ENCODE assay signal across 19 cellular contexts in genomic region chr16:19858006-19858653, GRCh38. TPM values are rescaled to one million over a fixed set of nuclear protein-coding genes. Genes with fewer than 3 reads are reported as not detected.
DNase-seq lines count a peak whose midpoint lies in the region; ATAC-seq and TF ChIP-seq lines count a peak whose summit lies in the region.
"Had no signal": no experiment of that assay in that cellular context is flagged by ENCODE, and none has a peak within 500 bp of the region (broad histone marks: within the 10 kb centered on the region; RNA-seq: fewer than 3 reads in every experiment).

No MANE protein-coding gene starts in this region.

- peaks cover 11% of the 10 kb centered on the region for H3K4me1 ChIP-seq in endodermal cell (ENCODE audit: control insufficient read depth, insufficient read depth, low read length)
- H3K4me1 ChIP-seq in right lobe of liver = no peaks in the 10 kb centered on the region
- H3K4me1 ChIP-seq: tibial artery had no signal

- no peak for ATAC-seq in WTC11
- ATAC-seq in omental fat pad (ENCODE audit: low FRiP score) = no peak
- no peak for ATAC-seq in right lobe of liver
- ATAC-seq: mucosa of descending colon had no signal

- no peaks in the 10 kb centered on the region for H3K9me3 Mint-ChIP-seq in WTC11
- H3K9me3 Mint-ChIP-seq in endodermal cell = no peaks in the 10 kb centered on the region
- H3K9me3 Mint-ChIP-seq: activated B cell treated with CpG ODN at 0.5 μM for 24 hours; activated T-helper 2 cell treated with anti-CD3 and anti-CD28 coated beads, Interferon-gamma antibody, Interleukin-2, Interleukin-4, amounts not matched to agents 10 μg/mL and 5 μg/mL and 100 μg/mL, durations not matched to agents 14 hours and 24 hours and 36 hours; T-helper 1 cell treated with Interleukin-12 subunit alpha and Interleukin-12 subunit beta and Interleukin-4 antibody, amounts not matched to agents 30 μg/mL and 1 μg/mL, for 36 hours had no signal

- intact Hi-C loops in right lobe of liver (cut with DNase I) = no loop called here

- H3K4me3 Mint-ChIP-seq in WTC11 = no peak overlapping the region; the same call in 1 of the 2 replicates
- peak overlapping the region; percentile 12 for H3K4me3 Mint-ChIP-seq in endodermal cell
- H3K4me3 Mint-ChIP-seq: activated B cell treated with CpG ODN at 0.5 μM for 24 hours; T-helper 1 cell treated with Interleukin-12 subunit alpha and Interleukin-12 subunit beta and Interleukin-4 antibody, amounts not matched to agents 30 μg/mL and 1 μg/mL, for 36 hours had no signal

- no peak for TF ChIP-seq CTCF in WTC11 (IDR thresholded peaks at IDR 0.05)
- no peak for TF ChIP-seq CTCF in endodermal cell (conservative IDR thresholded peaks at IDR 0.05)
- TF ChIP-seq CTCF in omental fat pad (IDR thresholded peaks at IDR 0.05) = no peak
- TF ChIP-seq CTCF in right lobe of liver (IDR thresholded peaks at IDR 0.05) = no peak

- H3K9me3 ChIP-seq in endodermal cell (ENCODE audit: control insufficient read depth, low read length) (no peaks in the 10 kb centered on the region), right lobe of liver (no peaks in the 10 kb centered on the region)
- H3K9me3 ChIP-seq: MG63, mucosa of descending colon, tibial artery had no signal

- H3K27me3 ChIP-seq in endodermal cell (ENCODE audit: control insufficient read depth, insufficient read depth, low read length, poor library complexity, severe bottlenecking) (no peaks in the 10 kb centered on the region), right lobe of liver (no peaks in the 10 kb centered on the region)
- H3K27me3 ChIP-seq: MG63, tibial artery had no signal

- TF ChIP-seq POLR2A in right lobe of liver (IDR thresholded peaks at IDR 0.05) = no peak

- H3K4me1 Mint-ChIP-seq in WTC11 = peaks cover 99% of the 10 kb centered on the region
- peaks cover 47% of the 10 kb centered on the region for H3K4me1 Mint-ChIP-seq in endodermal cell
- H3K4me1 Mint-ChIP-seq: activated B cell treated with CpG ODN at 0.5 μM for 24 hours had no signal

- peak; percentile 9 for DNase-seq in DMS79 treated with DMSO at 0.1 percent for 48 hours (lab: John Stamatoyannopoulos, UW)
- no peak for DNase-seq in DMS79 (lab: John Stamatoyannopoulos, UW)
- no peak for DNase-seq in WTC11 (ENCODE audit: low spot score)
- DNase-seq in endodermal cell = no peak
- peak; percentile 59 for DNase-seq in pulmonary artery endothelial cell (ENCODE audit: low read depth, low spot score)
- DNase-seq in omental fat pad (ENCODE audit: low spot score) = no peak
- no peak for DNase-seq in right lobe of liver
- DNase-seq in kidney tubule cell (ENCODE audit: low spot score) = no peak
- DNase-seq: activated B cell treated with CpG ODN at 0.5 μM for 24 hours, HCEC 1CT, kidney glomerular epithelial cell, MG63, mucosa of descending colon, NCI-H446, Right ventricle myocardium superior had no signal

- H3K4me3 ChIP-seq in endodermal cell (ENCODE audit: low read length) = no peak overlapping the region
- H3K4me3 ChIP-seq in right lobe of liver = no peak overlapping the region
- H3K4me3 ChIP-seq: MG63, mucosa of descending colon, tibial artery had no signal

- POLR2A ChIA-PET in WTC11 (lab: Charles Lee) = no interaction called here

- H3K27ac Mint-ChIP-seq in WTC11 (peak overlapping the region; percentile 79), endodermal cell (peak overlapping the region; percentile 33)
- H3K27ac Mint-ChIP-seq: activated B cell treated with CpG ODN at 0.5 μM for 24 hours; activated T-helper 2 cell treated with anti-CD3 and anti-CD28 coated beads, Interferon-gamma antibody, Interleukin-2, Interleukin-4, amounts not matched to agents 10 μg/mL and 5 μg/mL and 100 μg/mL, durations not matched to agents 14 hours and 24 hours and 36 hours; T-helper 1 cell treated with Interleukin-12 subunit alpha and Interleukin-12 subunit beta and Interleukin-4 antibody, amounts not matched to agents 30 μg/mL and 1 μg/mL, for 36 hours had no signal

- H3K27me3 Mint-ChIP-seq in WTC11 (ENCODE audit: low read depth) = peaks cover 3% of the 10 kb centered on the region
- H3K27me3 Mint-ChIP-seq in endodermal cell (ENCODE audit: insufficient read depth) = no peaks in the 10 kb centered on the region

- H3K36me3 ChIP-seq in endodermal cell (ENCODE audit: control insufficient read depth, insufficient read depth, low read length) = peaks cover 25% of the 10 kb centered on the region
- no peaks in the 10 kb centered on the region for H3K36me3 ChIP-seq in right lobe of liver

- H3K27ac ChIP-seq in endodermal cell (ENCODE audit: low read depth, low read length) (no peak overlapping the region), right lobe of liver (no peak overlapping the region)
- H3K27ac ChIP-seq: 22Rv1, tibial artery had no signal

- H3K9ac ChIP-seq in endodermal cell (ENCODE audit: extremely low read depth, low read length, poor library complexity, severe bottlenecking) = no peak overlapping the region

- 84 to 86% methylated on average over 15 to 21 of the region's 21 CpGs for WGBS in endodermal cell (ENCODE audit: insufficient coverage in 1 of 2, insufficient read length in 1 of 2), 2 experiments
- 59% methylated on average over 16 of the region's 21 CpGs for WGBS in right lobe of liver (ENCODE audit: insufficient coverage, low coverage, low lambda C conversion rate, missing lambda C conversion rate)

- CTCF ChIA-PET in WTC11 (lab: Charles Lee) = no interaction called here

- peaks cover 37% of the 10 kb centered on the region for H3K36me3 Mint-ChIP-seq in WTC11
- H3K36me3 Mint-ChIP-seq in endodermal cell (ENCODE audit: low read depth) = peaks cover 50% of the 10 kb centered on the region

TF ChIP-seq in WTC11, 78 proteins besides CTCF, POLR2A, EP300 and RAD21:
- TF ChIP-seq CREB1 (CRISPR knock-in tag; IDR thresholded peaks at IDR 0.05) = no peak
- TF ChIP-seq MYBL2 (CRISPR knock-in tag; IDR thresholded peaks at IDR 0.05) = no peak
- no peak for TF ChIP-seq TP53 (CRISPR knock-in tag; IDR thresholded peaks at IDR 0.05)
- no peak for TF ChIP-seq ZMAT4 (CRISPR knock-in tag; IDR thresholded peaks at IDR 0.05)
- no peak for TF ChIP-seq ZNF425 (CRISPR knock-in tag; conservative IDR thresholded peaks at IDR 0.05)
- TF ChIP-seq RORB (CRISPR knock-in tag; IDR thresholded peaks at IDR 0.05) = no peak
- TF ChIP-seq ETV6 (CRISPR knock-in tag; IDR thresholded peaks at IDR 0.05) = no peak
- no peak for TF ChIP-seq IRF2 (CRISPR knock-in tag; IDR thresholded peaks at IDR 0.05; ENCODE audit: borderline replicate concordance, low read depth)

RNA-seq across cellular contexts. Expression of gene GPRC5B, which starts 26.5 kb away (rescaled TPM):
- 104 to 107 TPM (median 105 TPM) in 3 replicates for total RNA-seq in WTC11 (2021)
- 10 to 100 TPM; 39.5 to 49.1 TPM for total RNA-seq in endodermal cell
- 50.7 TPM for polyA plus RNA-seq in endodermal cell (2013, experiment 1 of 2)
- polyA plus RNA-seq in endodermal cell (2013, experiment 2 of 2) = 41.7 TPM
- 21.0 and 58.7 TPM in 2 replicates for total RNA-seq in pulmonary artery endothelial cell
- total RNA-seq in omental fat pad = 10 to 100 TPM; 15.4 to 36.3 (median 30.7) TPM
- total RNA-seq in right lobe of liver = 10 to 100 TPM in 1 of 6 experiments, 1 to 10 TPM in 5; 2.6 to 20.8 (median 5.1) TPM
- total RNA-seq: activated T-helper 2 cell treated with anti-CD3 and anti-CD28 coated beads, Interferon-gamma antibody, Interleukin-2, Interleukin-4, amounts not matched to agents 10 μg/mL and 5 μg/mL and 100 μg/mL, durations not matched to agents 14 hours and 24 hours and 36 hours had no signal

Comparison
In these comparisons a context has a peak if more than half of its experiments do, and no peak if none do; other contexts are left out.
1. DNase-seq: peak in DMS79 treated with DMSO at 0.1 percent for 48 hours (single experiment) and pulmonary artery endothelial cell (single experiment); none in DMS79 (single experiment), WTC11 (single experiment), endodermal cell (single experiment), omental fat pad (single experiment), right lobe of liver (0 of 3) and kidney tubule cell (single experiment).